17 cellular contexts compared by ENCODE assay signal in genomic region chr14:56099081-56099797, GRCh38.
"Had no signal": no experiment of that assay in that cellular context is flagged by ENCODE, and none has a peak within 500 bp of the region (broad histone marks: within the 10 kb centered on the region; RNA-seq: fewer than 3 reads in every experiment).

No MANE protein-coding gene starts in this region.

- H3K9me3 ChIP-seq: colonic mucosa, tibial nerve had no signal

- ATAC-seq: activated naive CD8-positive, alpha-beta T cell treated with anti-CD3 and anti-CD28 coated beads, Interleukin-2, amount 50 U/mL, for 24 hours; activated T-cell treated with anti-CD3 and anti-CD28 coated beads, Interleukin-2, amount 50 U/mL, for 4 hours; left ventricle myocardium superior had no signal

- H3K27me3 ChIP-seq: colonic mucosa, tibial nerve had no signal

- DNase-seq: activated CD4-positive, alpha-beta T cell treated with anti-CD3 and anti-CD28 coated beads, Interleukin-2, amount 10 ng/mL, durations not matched to agents 7 days and 5 days; activated CD8-positive, alpha-beta memory T cell treated with anti-CD3 and anti-CD28 coated beads, Interleukin-2, amount 50 U/mL, for 4 hours; activated naive CD4-positive, alpha-beta T cell treated with anti-CD3 and anti-CD28 coated beads, Interleukin-2, amount 10 ng/mL, durations not matched to agents 7 days and 5 days; activated naive CD8-positive, alpha-beta T cell treated with anti-CD3 and anti-CD28 coated beads, Interleukin-2, amount 50 U/mL, for 24 hours; activated T-cell treated with anti-CD3 and anti-CD28 coated beads, Interleukin-2, amount 50 U/mL, for 4 hours; aorta; colonic mucosa; endodermal cell; foreskin melanocyte; glutamatergic neuron; hypothalamus; islet precursor cell; left ventricle myocardium superior; nucleus accumbens; T1000 had no signal

- H3K27ac ChIP-seq: colonic mucosa, epithelial cell of prostate, tibial nerve had no signal

- H3K36me3 ChIP-seq: colonic mucosa, tibial nerve had no signal

- H3K4me3 ChIP-seq: colonic mucosa, tibial nerve had no signal

- H3K4me1 ChIP-seq: colonic mucosa had no signal
